In the genomic region with DNA sequence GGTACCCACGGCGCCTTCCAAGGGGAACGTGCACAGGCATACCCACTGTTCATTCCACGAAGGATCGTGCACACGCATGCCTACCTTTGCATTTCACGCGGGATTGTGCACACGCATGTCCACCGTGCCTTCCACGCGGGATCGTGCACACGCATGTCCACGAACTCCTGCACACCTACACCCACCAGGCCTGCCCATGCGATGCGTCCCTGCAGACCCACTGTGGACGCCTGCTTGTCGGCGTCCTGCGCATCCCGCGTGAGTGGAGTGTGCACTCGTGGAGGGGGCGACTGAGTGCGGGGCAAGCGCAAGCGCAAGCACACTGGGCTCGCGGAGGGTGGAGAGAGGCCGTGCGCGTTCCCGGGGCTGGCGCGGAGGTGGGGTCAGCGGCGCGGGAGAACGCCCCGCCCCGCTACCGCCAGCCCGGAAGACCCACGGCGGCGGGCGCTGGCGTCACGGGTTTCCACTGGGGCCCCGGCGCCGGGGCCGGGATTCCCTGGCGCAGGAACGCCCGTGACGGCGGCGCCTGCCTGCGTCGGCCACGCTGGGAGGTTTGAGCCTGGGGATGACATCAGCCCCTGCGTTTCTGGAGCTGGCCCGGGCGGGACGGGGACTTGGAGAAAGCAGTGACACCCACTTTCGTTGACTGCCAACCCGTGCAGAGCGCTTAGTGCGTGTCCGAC, we compare ENCODE assay signal across 1 cellular context.
TF ChIP-seq lines count a peak whose summit lies in the region.

No MANE protein-coding gene starts in this region.

TF ChIP-seq in K562, 482 proteins besides CTCF, POLR2A, EP300 and RAD21 (continues in another document):
- TF ChIP-seq ATF7 (IDR thresholded peaks at IDR 0.05) (peak; percentile 93), ZNF3 (CRISPR knock-in tag; IDR thresholded peaks at IDR 0.05) (no peak), GATAD2B (IDR thresholded peaks at IDR 0.05; ENCODE audit: borderline replicate concordance) (peak; percentile 90; the same call in 1 of the 2 replicates), GATAD2A (IDR thresholded peaks at IDR 0.05) (peak; percentile 95), RBM17 (IDR thresholded peaks at IDR 0.05; ENCODE audit: borderline replicate concordance, low read depth, low read length) (no peak), CHD2 (IDR thresholded peaks at IDR 0.05; ENCODE audit: low read depth, low read length) (no peak), SP1 (CRISPR knock-in tag; IDR thresholded peaks at IDR 0.05) (peak; percentile 5; the same call in 1 of the 2 replicates), GABPA (tag; conservative IDR thresholded peaks at IDR 0.05; ENCODE audit: low read depth) (peak; percentile 48; the same call in 1 of the 2 replicates), PHF8 (IDR thresholded peaks at IDR 0.05; ENCODE audit: borderline replicate concordance, low read length) (peak; percentile 64; the same call in 1 of the 2 replicates), FOXA3 (CRISPR knock-in tag; conservative IDR thresholded peaks at IDR 0.05 in 1 of 2, IDR thresholded peaks at IDR 0.05 in 1 of 2) (0 out of 4 replicates have a peak, but pooled peaks of 1 of the 2 experiments have one; percentile 46), NR2C2 (CRISPR knock-in tag; IDR thresholded peaks at IDR 0.05) (no peak), NR2C2 (tag; IDR thresholded peaks at IDR 0.05) (0 out of 2 replicates have a peak, but pooled peaks have one; percentile 24), FOS (IDR thresholded peaks at IDR 0.05; ENCODE audit: extremely low read depth, insufficient read length) (no peak), KLF1 (tag; IDR thresholded peaks at IDR 0.05) (no peak), KAT7 (CRISPR knock-in tag; IDR thresholded peaks at IDR 0.05; ENCODE audit: borderline replicate concordance) (0 out of 2 replicates have a peak, but pooled peaks have one; percentile 33), SAFB (IDR thresholded peaks at IDR 0.05; ENCODE audit: borderline replicate concordance, low read depth, low read length) (peak; percentile 100), MTA1 (IDR thresholded peaks at IDR 0.05; ENCODE audit: borderline replicate concordance) (peak; percentile 95), ZNF584 (CRISPR knock-in tag; IDR thresholded peaks at IDR 0.05; ENCODE audit: low read depth) (no peak), RB1 (IDR thresholded peaks at IDR 0.05; ENCODE audit: low read depth) (peak; percentile 11; the same call in 1 of the 2 replicates), ZNF124 (CRISPR knock-in tag; IDR thresholded peaks at IDR 0.05) (no peak), JUND (IDR thresholded peaks at IDR 0.05; ENCODE audit: borderline replicate concordance, low read depth, low read length) (peak; percentile 66), JUND (tag; IDR thresholded peaks at IDR 0.05; ENCODE audit: borderline replicate concordance, low read depth, low read length) (peak; percentile 28; the same call in 1 of the 3 replicates), NONO (IDR thresholded peaks at IDR 0.05; ENCODE audit: low read depth in 2 of 2, low read length in 1 of 2) (no peak), ELF1 (tag; IDR thresholded peaks at IDR 0.05) (peak; percentile 54; the same call in 1 of the 2 replicates), MTA2 (IDR thresholded peaks at IDR 0.05; ENCODE audit: low read depth) (peak; percentile 62), MAZ (CRISPR knock-in tag; conservative IDR thresholded peaks at IDR 0.05 in 1 of 2, IDR thresholded peaks at IDR 0.05 in 1 of 2) (0 out of 4 replicates have a peak, but pooled peaks of 1 of the 2 experiments have one; percentile 53), POLR2G (IDR thresholded peaks at IDR 0.05; ENCODE audit: low read depth, low read length) (peak; percentile 38; the same call in 1 of the 2 replicates), BHLHE40 (IDR thresholded peaks at IDR 0.05; ENCODE audit: low read length) (peak; percentile 35; the same call in 1 of the 2 replicates)
- TF ChIP-seq, protein P1, sequence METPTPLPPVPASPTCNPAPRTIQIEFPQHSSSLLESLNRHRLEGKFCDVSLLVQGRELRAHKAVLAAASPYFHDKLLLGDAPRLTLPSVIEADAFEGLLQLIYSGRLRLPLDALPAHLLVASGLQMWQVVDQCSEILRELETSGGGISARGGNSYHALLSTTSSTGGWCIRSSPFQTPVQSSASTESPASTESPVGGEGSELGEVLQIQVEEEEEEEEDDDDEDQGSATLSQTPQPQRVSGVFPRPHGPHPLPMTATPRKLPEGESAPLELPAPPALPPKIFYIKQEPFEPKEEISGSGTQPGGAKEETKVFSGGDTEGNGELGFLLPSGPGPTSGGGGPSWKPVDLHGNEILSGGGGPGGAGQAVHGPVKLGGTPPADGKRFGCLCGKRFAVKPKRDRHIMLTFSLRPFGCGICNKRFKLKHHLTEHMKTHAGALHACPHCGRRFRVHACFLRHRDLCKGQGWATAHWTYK (CRISPR knock-in tag; IDR thresholded peaks at IDR 0.05): peak; percentile 39; the same call in 1 of the 2 replicates
- TF ChIP-seq, protein P2, sequence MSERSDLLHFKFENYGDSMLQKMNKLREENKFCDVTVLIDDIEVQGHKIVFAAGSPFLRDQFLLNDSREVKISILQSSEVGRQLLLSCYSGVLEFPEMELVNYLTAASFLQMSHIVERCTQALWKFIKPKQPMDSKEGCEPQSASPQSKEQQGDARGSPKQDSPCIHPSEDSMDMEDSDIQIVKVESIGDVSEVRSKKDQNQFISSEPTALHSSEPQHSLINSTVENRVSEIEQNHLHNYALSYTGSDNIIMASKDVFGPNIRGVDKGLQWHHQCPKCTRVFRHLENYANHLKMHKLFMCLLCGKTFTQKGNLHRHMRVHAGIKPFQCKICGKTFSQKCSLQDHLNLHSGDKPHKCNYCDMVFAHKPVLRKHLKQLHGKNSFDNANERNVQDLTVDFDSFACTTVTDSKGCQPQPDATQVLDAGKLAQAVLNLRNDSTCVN (CRISPR knock-in tag; IDR thresholded peaks at IDR 0.05): no peak
- TF ChIP-seq, protein P3, sequence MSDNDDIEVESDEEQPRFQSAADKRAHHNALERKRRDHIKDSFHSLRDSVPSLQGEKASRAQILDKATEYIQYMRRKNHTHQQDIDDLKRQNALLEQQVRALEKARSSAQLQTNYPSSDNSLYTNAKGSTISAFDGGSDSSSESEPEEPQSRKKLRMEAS (CRISPR knock-in tag; IDR thresholded peaks at IDR 0.05): peak; percentile 48; the same call in 1 of the 2 replicates
- TF ChIP-seq, protein P4, sequence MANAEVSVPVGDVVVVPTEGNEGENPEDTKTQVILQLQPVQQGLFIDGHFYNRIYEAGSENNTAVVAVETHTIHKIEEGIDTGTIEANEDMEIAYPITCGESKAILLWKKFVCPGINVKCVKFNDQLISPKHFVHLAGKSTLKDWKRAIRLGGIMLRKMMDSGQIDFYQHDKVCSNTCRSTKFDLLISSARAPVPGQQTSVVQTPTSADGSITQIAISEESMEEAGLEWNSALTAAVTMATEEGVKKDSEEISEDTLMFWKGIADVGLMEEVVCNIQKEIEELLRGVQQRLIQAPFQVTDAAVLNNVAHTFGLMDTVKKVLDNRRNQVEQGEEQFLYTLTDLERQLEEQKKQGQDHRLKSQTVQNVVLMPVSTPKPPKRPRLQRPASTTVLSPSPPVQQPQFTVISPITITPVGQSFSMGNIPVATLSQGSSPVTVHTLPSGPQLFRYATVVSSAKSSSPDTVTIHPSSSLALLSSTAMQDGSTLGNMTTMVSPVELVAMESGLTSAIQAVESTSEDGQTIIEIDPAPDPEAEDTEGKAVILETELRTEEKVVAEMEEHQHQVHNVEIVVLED (CRISPR knock-in tag; IDR thresholded peaks at IDR 0.05): peak; percentile 64
- TF ChIP-seq, protein P5, sequence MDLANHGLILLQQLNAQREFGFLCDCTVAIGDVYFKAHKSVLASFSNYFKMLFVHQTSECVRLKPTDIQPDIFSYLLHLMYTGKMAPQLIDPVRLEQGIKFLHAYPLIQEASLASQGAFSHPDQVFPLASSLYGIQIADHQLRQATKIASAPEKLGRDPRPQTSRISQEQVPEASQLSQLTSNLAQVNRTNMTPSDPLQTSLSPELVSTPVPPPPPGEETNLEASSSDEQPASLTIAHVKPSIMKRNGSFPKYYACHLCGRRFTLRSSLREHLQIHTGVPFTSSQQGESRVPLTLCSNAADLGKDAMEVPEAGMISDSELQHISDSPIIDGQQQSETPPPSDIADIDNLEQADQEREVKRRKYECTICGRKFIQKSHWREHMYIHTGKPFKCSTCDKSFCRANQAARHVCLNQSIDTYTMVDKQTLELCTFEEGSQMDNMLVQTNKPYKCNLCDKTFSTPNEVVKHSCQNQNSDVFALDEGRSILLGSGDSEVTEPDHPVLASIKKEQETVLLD (IDR thresholded peaks at IDR 0.05): peak; percentile 94
- TF ChIP-seq, protein P6, sequence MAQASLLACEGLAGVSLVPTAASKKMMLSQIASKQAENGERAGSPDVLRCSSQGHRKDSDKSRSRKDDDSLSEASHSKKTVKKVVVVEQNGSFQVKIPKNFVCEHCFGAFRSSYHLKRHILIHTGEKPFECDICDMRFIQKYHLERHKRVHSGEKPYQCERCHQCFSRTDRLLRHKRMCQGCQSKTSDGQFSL (CRISPR knock-in tag; IDR thresholded peaks at IDR 0.05): peak; percentile 41; the same call in 1 of the 2 replicates
- TF ChIP-seq, protein P6 (tag; IDR thresholded peaks at IDR 0.05): no peak
- TF ChIP-seq, protein P7, sequence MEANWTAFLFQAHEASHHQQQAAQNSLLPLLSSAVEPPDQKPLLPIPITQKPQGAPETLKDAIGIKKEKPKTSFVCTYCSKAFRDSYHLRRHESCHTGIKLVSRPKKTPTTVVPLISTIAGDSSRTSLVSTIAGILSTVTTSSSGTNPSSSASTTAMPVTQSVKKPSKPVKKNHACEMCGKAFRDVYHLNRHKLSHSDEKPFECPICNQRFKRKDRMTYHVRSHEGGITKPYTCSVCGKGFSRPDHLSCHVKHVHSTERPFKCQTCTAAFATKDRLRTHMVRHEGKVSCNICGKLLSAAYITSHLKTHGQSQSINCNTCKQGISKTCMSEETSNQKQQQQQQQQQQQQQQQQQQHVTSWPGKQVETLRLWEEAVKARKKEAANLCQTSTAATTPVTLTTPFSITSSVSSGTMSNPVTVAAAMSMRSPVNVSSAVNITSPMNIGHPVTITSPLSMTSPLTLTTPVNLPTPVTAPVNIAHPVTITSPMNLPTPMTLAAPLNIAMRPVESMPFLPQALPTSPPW (CRISPR knock-in tag; IDR thresholded peaks at IDR 0.05): peak; percentile 43; the same call in 1 of the 2 replicates
- TF ChIP-seq, protein P8, sequence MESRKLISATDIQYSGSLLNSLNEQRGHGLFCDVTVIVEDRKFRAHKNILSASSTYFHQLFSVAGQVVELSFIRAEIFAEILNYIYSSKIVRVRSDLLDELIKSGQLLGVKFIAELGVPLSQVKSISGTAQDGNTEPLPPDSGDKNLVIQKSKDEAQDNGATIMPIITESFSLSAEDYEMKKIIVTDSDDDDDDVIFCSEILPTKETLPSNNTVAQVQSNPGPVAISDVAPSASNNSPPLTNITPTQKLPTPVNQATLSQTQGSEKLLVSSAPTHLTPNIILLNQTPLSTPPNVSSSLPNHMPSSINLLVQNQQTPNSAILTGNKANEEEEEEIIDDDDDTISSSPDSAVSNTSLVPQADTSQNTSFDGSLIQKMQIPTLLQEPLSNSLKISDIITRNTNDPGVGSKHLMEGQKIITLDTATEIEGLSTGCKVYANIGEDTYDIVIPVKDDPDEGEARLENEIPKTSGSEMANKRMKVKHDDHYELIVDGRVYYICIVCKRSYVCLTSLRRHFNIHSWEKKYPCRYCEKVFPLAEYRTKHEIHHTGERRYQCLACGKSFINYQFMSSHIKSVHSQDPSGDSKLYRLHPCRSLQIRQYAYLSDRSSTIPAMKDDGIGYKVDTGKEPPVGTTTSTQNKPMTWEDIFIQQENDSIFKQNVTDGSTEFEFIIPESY (CRISPR knock-in tag; IDR thresholded peaks at IDR 0.05): peak; percentile 51
- TF ChIP-seq, protein P9, sequence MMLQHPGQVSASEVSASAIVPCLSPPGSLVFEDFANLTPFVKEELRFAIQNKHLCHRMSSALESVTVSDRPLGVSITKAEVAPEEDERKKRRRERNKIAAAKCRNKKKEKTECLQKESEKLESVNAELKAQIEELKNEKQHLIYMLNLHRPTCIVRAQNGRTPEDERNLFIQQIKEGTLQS (IDR thresholded peaks at IDR 0.05): peak; percentile 78
- TF ChIP-seq, protein P9 (CRISPR knock-in tag; conservative IDR thresholded peaks at IDR 0.05): no peak
- TF ChIP-seq, protein P10, sequence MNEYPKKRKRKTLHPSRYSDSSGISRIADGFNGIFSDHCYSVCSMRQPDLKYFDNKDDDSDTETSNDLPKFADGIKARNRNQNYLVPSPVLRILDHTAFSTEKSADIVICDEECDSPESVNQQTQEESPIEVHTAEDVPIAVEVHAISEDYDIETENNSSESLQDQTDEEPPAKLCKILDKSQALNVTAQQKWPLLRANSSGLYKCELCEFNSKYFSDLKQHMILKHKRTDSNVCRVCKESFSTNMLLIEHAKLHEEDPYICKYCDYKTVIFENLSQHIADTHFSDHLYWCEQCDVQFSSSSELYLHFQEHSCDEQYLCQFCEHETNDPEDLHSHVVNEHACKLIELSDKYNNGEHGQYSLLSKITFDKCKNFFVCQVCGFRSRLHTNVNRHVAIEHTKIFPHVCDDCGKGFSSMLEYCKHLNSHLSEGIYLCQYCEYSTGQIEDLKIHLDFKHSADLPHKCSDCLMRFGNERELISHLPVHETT (CRISPR knock-in tag; conservative IDR thresholded peaks at IDR 0.05 in 1 of 2, IDR thresholded peaks at IDR 0.05 in 1 of 2): peak in 1 of 2 experiments; percentile 64; a peak in 1 of 4 replicates
- TF ChIP-seq, protein P11, sequence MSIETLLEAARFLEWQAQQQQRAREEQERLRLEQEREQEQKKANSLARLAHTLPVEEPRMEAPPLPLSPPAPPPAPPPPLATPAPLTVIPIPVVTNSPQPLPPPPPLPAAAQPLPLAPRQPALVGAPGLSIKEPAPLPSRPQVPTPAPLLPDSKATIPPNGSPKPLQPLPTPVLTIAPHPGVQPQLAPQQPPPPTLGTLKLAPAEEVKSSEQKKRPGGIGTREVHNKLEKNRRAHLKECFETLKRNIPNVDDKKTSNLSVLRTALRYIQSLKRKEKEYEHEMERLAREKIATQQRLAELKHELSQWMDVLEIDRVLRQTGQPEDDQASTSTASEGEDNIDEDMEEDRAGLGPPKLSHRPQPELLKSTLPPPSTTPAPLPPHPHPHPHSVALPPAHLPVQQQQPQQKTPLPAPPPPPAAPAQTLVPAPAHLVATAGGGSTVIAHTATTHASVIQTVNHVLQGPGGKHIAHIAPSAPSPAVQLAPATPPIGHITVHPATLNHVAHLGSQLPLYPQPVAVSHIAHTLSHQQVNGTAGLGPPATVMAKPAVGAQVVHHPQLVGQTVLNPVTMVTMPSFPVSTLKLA (conservative IDR thresholded peaks at IDR 0.05): 0 out of 4 replicates have a peak, but pooled peaks of 1 of the 2 experiments have one; percentile 7
- TF ChIP-seq, protein P12, sequence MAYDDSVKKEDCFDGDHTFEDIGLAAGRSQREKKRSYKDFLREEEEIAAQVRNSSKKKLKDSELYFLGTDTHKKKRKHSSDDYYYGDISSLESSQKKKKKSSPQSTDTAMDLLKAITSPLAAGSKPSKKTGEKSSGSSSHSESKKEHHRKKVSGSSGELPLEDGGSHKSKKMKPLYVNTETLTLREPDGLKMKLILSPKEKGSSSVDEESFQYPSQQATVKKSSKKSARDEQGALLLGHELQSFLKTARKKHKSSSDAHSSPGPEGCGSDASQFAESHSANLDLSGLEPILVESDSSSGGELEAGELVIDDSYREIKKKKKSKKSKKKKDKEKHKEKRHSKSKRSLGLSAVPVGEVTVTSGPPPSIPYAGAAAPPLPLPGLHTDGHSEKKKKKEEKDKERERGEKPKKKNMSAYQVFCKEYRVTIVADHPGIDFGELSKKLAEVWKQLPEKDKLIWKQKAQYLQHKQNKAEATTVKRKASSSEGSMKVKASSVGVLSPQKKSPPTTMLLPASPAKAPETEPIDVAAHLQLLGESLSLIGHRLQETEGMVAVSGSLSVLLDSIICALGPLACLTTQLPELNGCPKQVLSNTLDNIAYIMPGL (CRISPR knock-in tag; IDR thresholded peaks at IDR 0.05): no peak
